20 cellular contexts compared by ENCODE assay signal in the genomic region with DNA sequence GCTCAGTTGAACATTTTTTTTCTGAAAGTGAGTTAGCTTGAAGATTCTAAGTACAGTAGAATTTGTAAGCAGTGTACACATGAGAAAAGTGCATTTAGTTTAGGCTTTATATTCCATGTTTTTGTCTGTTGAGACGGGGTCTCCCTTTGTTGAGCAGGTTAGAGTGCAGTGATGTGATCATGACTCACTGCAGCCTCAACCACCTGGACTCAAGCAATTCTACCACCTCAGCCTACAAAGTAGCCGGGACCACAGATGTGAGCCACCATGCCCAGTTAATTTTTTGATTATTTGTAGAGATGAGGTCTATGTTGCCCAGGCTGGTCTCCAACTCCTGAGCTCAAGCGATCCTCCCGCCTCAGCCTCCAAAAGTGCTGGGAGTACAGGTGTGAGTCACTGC. TPM values are rescaled to one million over a fixed set of nuclear protein-coding genes. Genes with fewer than 3 reads are reported as not detected.
DNase-seq lines count a peak whose midpoint lies in the region; ATAC-seq, FAIRE-seq and TF ChIP-seq lines count a peak whose summit lies in the region.
"Had no signal": no experiment of that assay in that cellular context is flagged by ENCODE, and none has a peak within 500 bp of the region (broad histone marks: within the 10 kb centered on the region; RNA-seq: fewer than 3 reads in every experiment).

No MANE protein-coding gene starts in this region.

- FAIRE-seq in bronchial epithelial cell (lab: Jason Lieb, UNC) (no peak), H54 (lab: Jason Lieb, UNC) (no peak)
- FAIRE-seq: GM12878, GM18507, K562 had no signal

- no peak overlapping the region for H3K18ac ChIP-seq in mesenchymal stem cell (ENCODE audit: low read depth in 1 of 2, low read length in 2 of 2)

- no peaks in the 10 kb centered on the region for H3K9me2 ChIP-seq in PC-3 (replicated peaks; ENCODE audit: low read length)

- no peak overlapping the region for H3K23ac ChIP-seq in mesenchymal stem cell (ENCODE audit: low read length in 2 of 2)

- no peak overlapping the region for H3K9ac ChIP-seq in PC-3 (ENCODE audit: low read length)
- no peak overlapping the region for H3K9ac ChIP-seq in mesenchymal stem cell (ENCODE audit: low read length)
- H3K9ac ChIP-seq: BLaER1 had no signal

- H4K8ac ChIP-seq in mesenchymal stem cell (ENCODE audit: low read length): no peak overlapping the region

- no peak overlapping the region for H2AK5ac ChIP-seq in mesenchymal stem cell (ENCODE audit: low read length, severe bottlenecking)

- TF ChIP-seq POLR2A in H54 (IDR thresholded peaks at IDR 0.05; ENCODE audit: low read depth, low read length): no peak

- H3K14ac ChIP-seq in mesenchymal stem cell (ENCODE audit: low read length in 2 of 2): no peak overlapping the region

- H3K79me1 ChIP-seq in mesenchymal stem cell (replicated peaks; ENCODE audit: low read length, poor library complexity, severe bottlenecking): no peaks in the 10 kb centered on the region

- no peaks in the 10 kb centered on the region for H3F3A ChIP-seq in PC-3 (ENCODE audit: low read length, unreplicated experiment)

- H2BK120ac ChIP-seq in mesenchymal stem cell (ENCODE audit: low read depth, low read length): no peak overlapping the region

- no peak overlapping the region for H3K4ac ChIP-seq in mesenchymal stem cell (ENCODE audit: low read depth in 1 of 2, low read length in 2 of 2)

- TF ChIP-seq CTCF in PC-3 (conservative IDR thresholded peaks at IDR 0.05; ENCODE audit: low read depth, low read length) (no peak), bronchial epithelial cell (IDR thresholded peaks at IDR 0.05; ENCODE audit: insufficient read depth, low read length, severe bottlenecking) (no peak)

- no peaks in the 10 kb centered on the region for H4K20me1 ChIP-seq in PC-3 (ENCODE audit: low read length)
- H4K20me1 ChIP-seq: BLaER1 had no signal

- intact Hi-C loops in PC-3 (cut with micrococcal nuclease): no loop called here

- POLR2A ChIA-PET in PC-3 (lab: Charles Lee; ENCODE audit: unreplicated experiment): interaction anchor here (0.6 kb wide), 1 partner anchor 96 kb away, joined by 4 read pairs; no protein-coding TSS in a partner anchor

- H3K27me3 ChIP-seq in PC-3 (ENCODE audit: low read length) (no peaks in the 10 kb centered on the region), bronchial epithelial cell (ENCODE audit: control insufficient read depth, insufficient read depth, low read length) (no peaks in the 10 kb centered on the region), mesenchymal stem cell (ENCODE audit: control insufficient read depth in 1 of 2, insufficient read depth in 1 of 2, low read length in 2 of 2) (no peaks in the 10 kb centered on the region)
- H3K27me3 ChIP-seq: BLaER1 had no signal

- H2BK5ac ChIP-seq in mesenchymal stem cell (ENCODE audit: low read depth, low read length, poor library complexity, severe bottlenecking): no peak overlapping the region

- H3K27ac ChIP-seq in PC-3 (ENCODE audit: low read length): no peak overlapping the region
- no peak overlapping the region for H3K27ac ChIP-seq in mesenchymal stem cell (ENCODE audit: low read length, poor library complexity, severe bottlenecking)
- H3K27ac ChIP-seq: 22Rv1, BLaER1, HL-60 had no signal

- H3K36me3 ChIP-seq in PC-3 (ENCODE audit: low read depth, low read length): peaks cover 3% of the 10 kb centered on the region; the same call in 1 of the 2 replicates
- H3K36me3 ChIP-seq in bronchial epithelial cell (ENCODE audit: control insufficient read depth, insufficient read depth, low read length): no peaks in the 10 kb centered on the region
- no peaks in the 10 kb centered on the region for H3K36me3 ChIP-seq in mesenchymal stem cell (ENCODE audit: control insufficient read depth in 1 of 2, insufficient read depth in 2 of 2, low read depth in 1 of 2, low read length in 2 of 2)

- no peak for ATAC-seq in PC-3
- ATAC-seq: GM12878, K562 had no signal

- no peaks in the 10 kb centered on the region for H3K79me2 ChIP-seq in PC-3 (ENCODE audit: low read length)

- no peak overlapping the region for H2BK12ac ChIP-seq in mesenchymal stem cell (ENCODE audit: low read length in 2 of 2)

- no peak overlapping the region for H4K91ac ChIP-seq in mesenchymal stem cell (ENCODE audit: low read length)

- no peak overlapping the region for H2AFZ ChIP-seq in PC-3 (ENCODE audit: low read length)
- peak overlapping the region; percentile 23 for H2AFZ ChIP-seq in mesenchymal stem cell (ENCODE audit: low read depth, low read length)

- no TSS peak for BruUV-seq in PC-3 (replicated peaks; lab: Mats Ljungman, UMichigan)

- H3K4me3 ChIP-seq in PC-3 (ENCODE audit: low read length): no peak overlapping the region
- H3K4me3 ChIP-seq in bronchial epithelial cell (ENCODE audit: low read depth, low read length): no peak overlapping the region
- H3K4me3 ChIP-seq in mesenchymal stem cell (ENCODE audit: insufficient read depth in 1 of 2, low read depth in 1 of 2, low read length in 2 of 2): no peak overlapping the region
- H3K4me3 ChIP-seq: BLaER1, GM12878, K562 had no signal

- H3K4me2 ChIP-seq in PC-3 (ENCODE audit: low read length): no peak overlapping the region
- H3K4me2 ChIP-seq in mesenchymal stem cell (ENCODE audit: low read length, poor library complexity, severe bottlenecking): no peak overlapping the region
- H3K4me2 ChIP-seq: BLaER1 had no signal

- no peaks in the 10 kb centered on the region; the same call in 1 of the 2 replicates for H3K4me1 ChIP-seq in PC-3 (ENCODE audit: insufficient read depth, low read length)
- peaks cover 1% of the 10 kb centered on the region for H3K4me1 ChIP-seq in mesenchymal stem cell (ENCODE audit: control insufficient read depth, insufficient read depth, low read depth, low read length)

- no peaks in the 10 kb centered on the region for H3K9me3 ChIP-seq in PC-3 (ENCODE audit: low read length)
- no peaks in the 10 kb centered on the region for H3K9me3 ChIP-seq in mesenchymal stem cell (ENCODE audit: control insufficient read depth, low read length)
- H3K9me3 ChIP-seq: BLaER1 had no signal

- peak; percentile 6 for DNase-seq in DMS53 (lab: John Stamatoyannopoulos, UW)
- DNase-seq in DMS53 treated with DMSO at 0.1 percent for 48 hours (lab: John Stamatoyannopoulos, UW; ENCODE audit: unreplicated experiment): no peak
- DNase-seq in PC-3: peak; percentile 18
- peak; percentile 45 for DNase-seq in bronchial epithelial cell (ENCODE audit: low read depth)
- no peak for DNase-seq in mesenchymal stem cell
- no peak for DNase-seq in C1 segment of cervical spinal cord (lab: John Stamatoyannopoulos, UW)
- DNase-seq in NCI-H1417 treated with DMSO at 0.1 percent for 48 hours (lab: John Stamatoyannopoulos, UW): no peak
- DNase-seq in H54 (ENCODE audit: insufficient read length, low spot score): no peak
- DNase-seq: AML-193; CD4-positive, CD25-positive, alpha-beta regulatory T cell; DMS79; GOT3; HCEC 1CT; HFFc6 had no signal

- WGBS in mesenchymal stem cell: 100% methylated on average over 3 of the region's 4 CpGs

- H2BK15ac ChIP-seq in mesenchymal stem cell (ENCODE audit: low read depth, poor library complexity, severe bottlenecking): no peak overlapping the region

- CTCF ChIA-PET in PC-3 (lab: Charles Lee): no interaction called here

RNA-seq across cellular contexts. Expression of a gene that starts 5.3 kb away (rescaled TPM):
- total RNA-seq in PC-3 (2014; rRNA removed): 7.8 and 9.8 TPM in 2 replicates
- 26.3 and 27.8 TPM in 2 replicates for total RNA-seq in bronchial epithelial cell
- 10.4 TPM for polyA plus RNA-seq in mesenchymal stem cell (2013, experiment 1 of 2)
- 10.8 TPM for polyA plus RNA-seq in mesenchymal stem cell (2013, experiment 2 of 2)

RNA-seq across cellular contexts. Expression of a gene that starts 20.0 kb away (rescaled TPM):
- total RNA-seq in PC-3 (2014; rRNA removed) (34.7 and 52.4 TPM in 2 replicates), bronchial epithelial cell (1.8 and 3.2 TPM in 2 replicates)
- 15.9 TPM for polyA plus RNA-seq in mesenchymal stem cell (2013, experiment 1 of 2)
- 21.8 TPM for polyA plus RNA-seq in mesenchymal stem cell (2013, experiment 2 of 2)

RNA-seq across cellular contexts. Expression of a gene that starts 26.4 kb away (rescaled TPM):
- total RNA-seq in PC-3 (2014; rRNA removed) (6.0 and 11.9 TPM in 2 replicates), bronchial epithelial cell (8.2 and 11.3 TPM in 2 replicates)
- polyA plus RNA-seq in mesenchymal stem cell (2013, experiment 1 of 2): 44.1 TPM
- polyA plus RNA-seq in mesenchymal stem cell (2013, experiment 2 of 2): 43.4 TPM

Comparison
In these comparisons a context has a peak if more than half of its experiments do, and no peak if none do; other contexts are left out.
1. DNase-seq: peak in DMS53 (single experiment), PC-3 (single experiment) and bronchial epithelial cell (single experiment); none in DMS53 treated with DMSO at 0.1 percent for 48 hours (single experiment), mesenchymal stem cell (single experiment), C1 segment of cervical spinal cord (0 of 14), NCI-H1417 treated with DMSO at 0.1 percent for 48 hours (single experiment) and H54 (single experiment).